ENCODE assay signal across 8 cellular contexts in the genomic region with DNA sequence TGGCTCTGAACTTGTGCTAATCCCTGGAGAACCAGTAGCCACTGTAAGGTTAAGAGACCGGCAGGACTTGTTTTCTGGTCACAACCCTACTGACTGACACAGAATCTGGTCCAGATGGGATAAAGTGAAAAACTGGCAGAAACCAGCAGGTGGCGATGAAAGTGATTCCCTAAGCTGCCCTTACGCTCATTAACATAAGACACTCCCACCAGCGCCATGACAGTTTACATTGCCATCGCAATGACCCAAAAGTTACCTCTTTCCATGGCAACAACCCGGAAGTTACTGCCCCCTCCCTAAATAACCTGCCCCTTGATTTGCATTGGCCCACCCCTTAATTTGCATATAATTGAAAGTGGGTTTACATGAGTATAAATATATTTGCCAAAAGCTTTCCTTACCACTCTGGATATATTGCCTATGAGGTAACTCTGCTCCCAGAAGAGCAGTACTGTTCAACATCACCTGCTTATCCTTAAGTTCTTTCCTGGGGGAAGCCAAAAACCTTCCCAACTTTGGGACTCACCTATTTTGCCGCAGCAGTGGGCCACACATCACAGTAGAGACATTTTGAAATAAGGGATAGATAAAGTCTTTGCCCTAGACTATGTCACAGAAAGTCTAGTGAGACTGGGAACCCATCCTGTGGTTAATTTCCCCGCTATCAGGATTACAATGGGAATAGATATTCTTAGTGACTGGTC. TPM values are rescaled to one million over a fixed set of nuclear protein-coding genes. Genes with fewer than 3 reads are reported as not detected.
DNase-seq lines count a peak whose midpoint lies in the region; ATAC-seq, FAIRE-seq and TF ChIP-seq lines count a peak whose summit lies in the region.

No MANE protein-coding gene starts in this region.

- ATAC-seq in Panc1, result peak; percentile 78
- no peak for ATAC-seq in HG03159 (IDR thresholded peaks at IDR 0.05; ENCODE audit: unreplicated experiment)

- FAIRE-seq in H54 (lab: Jason Lieb, UNC) (peak; percentile 95), frontal cortex (lab: Jason Lieb, UNC) (no peak)

- intact Hi-C loops in Panc1 (cut with micrococcal nuclease; ENCODE audit: unreplicated experiment) (no loop called here), colonic mucosa (cut with DNase I) (no loop called here), prostate gland (cut with DNase I) (no loop called here)

- TF ChIP-seq POLR2A in H54 (IDR thresholded peaks at IDR 0.05; ENCODE audit: low read depth, low read length), result no peak
- TF ChIP-seq POLR2A in prostate gland (IDR thresholded peaks at IDR 0.05), result no peak

- no peaks in the 10 kb centered on the region for H4K20me1 ChIP-seq in osteoblast (ENCODE audit: insufficient read depth, low read length)

- POLR2A ChIA-PET in Panc1 (lab: Charles Lee), result no interaction called here

- in situ Hi-C loops in Panc1 (cut with HindIII; ENCODE audit: low pct_unique_long_range_greater_than_20kb, low sequenced_read_pairs), result no loop called here

- H3K9me3 ChIP-seq in Panc1 (ENCODE audit: control insufficient read depth, insufficient read depth, low read depth, low read length) (no peaks in the 10 kb centered on the region), colonic mucosa (no peaks in the 10 kb centered on the region), osteoblast (ENCODE audit: low read depth, low read length) (no peaks in the 10 kb centered on the region), prostate gland (no peaks in the 10 kb centered on the region)

- no peak overlapping the region for H3K9ac ChIP-seq in colonic mucosa (ENCODE audit: low read depth in 2 of 2, low read length in 2 of 2)

- H3K4me3 ChIP-seq in Panc1 (ENCODE audit: low read depth in 2 of 2, low read length in 2 of 2), result no peak overlapping the region
- H3K4me3 ChIP-seq in colonic mucosa, result no peak overlapping the region
- H3K4me3 ChIP-seq in osteoblast (ENCODE audit: insufficient read depth, low read length), result no peak overlapping the region
- no peak overlapping the region for H3K4me3 ChIP-seq in prostate gland

- BruUV-seq in Panc1 (replicated peaks; lab: Mats Ljungman, UMichigan), result no TSS peak

- no peaks in the 10 kb centered on the region; the same call in 1 of the 2 replicates for H3K4me1 ChIP-seq in Panc1 (ENCODE audit: control insufficient read depth, insufficient read depth, low read length)
- no peaks in the 10 kb centered on the region for H3K4me1 ChIP-seq in colonic mucosa
- H3K4me1 ChIP-seq in osteoblast (ENCODE audit: insufficient read depth, low read length), result no peaks in the 10 kb centered on the region
- no peaks in the 10 kb centered on the region for H3K4me1 ChIP-seq in prostate gland (replicated peaks)

- CTCF ChIA-PET in Panc1 (lab: Charles Lee), result no interaction called here

- WGBS in prostate gland, result 51% methylated on average over 8 of the region's 8 CpGs

- H3K27ac ChIP-seq in Panc1 (ENCODE audit: low read length), result no peak overlapping the region
- H3K27ac ChIP-seq in colonic mucosa, result no peak overlapping the region
- no peak overlapping the region for H3K27ac ChIP-seq in osteoblast (ENCODE audit: low read depth, low read length)
- H3K27ac ChIP-seq in prostate gland, result no peak overlapping the region

- TF ChIP-seq CTCF in Panc1 (IDR thresholded peaks at IDR 0.05), result peak; percentile 66
- no peak for TF ChIP-seq CTCF in colonic mucosa (IDR thresholded peaks at IDR 0.05)
- TF ChIP-seq CTCF in osteoblast (IDR thresholded peaks at IDR 0.05; ENCODE audit: extremely low read depth, low read depth, low read length), result peak; percentile 59
- TF ChIP-seq CTCF in prostate gland (IDR thresholded peaks at IDR 0.05), result peak in 2 of 4 experiments; percentile 15 to 26

- DNase-seq in COLO829 (ENCODE audit: low spot score), result peak; percentile 78
- DNase-seq in H54 (ENCODE audit: insufficient read length, low spot score), result peak; percentile 66
- peak; percentile 8 for DNase-seq in Panc1 (ENCODE audit: low read depth, low spot score)
- DNase-seq in colonic mucosa, result peak; percentile 25
- peak; percentile 82 for DNase-seq in osteoblast (ENCODE audit: insufficient read length, low spot score, missing footprints)
- no peak for DNase-seq in prostate gland (ENCODE audit: low spot score)
- DNase-seq in frontal cortex (ENCODE audit: low spot score in 2 of 2), result no peak

- H3K36me3 ChIP-seq in Panc1 (ENCODE audit: control insufficient read depth, insufficient read depth, low read length) (no peaks in the 10 kb centered on the region), colonic mucosa (no peaks in the 10 kb centered on the region), osteoblast (ENCODE audit: insufficient read depth, low read length) (no peaks in the 10 kb centered on the region), prostate gland (no peaks in the 10 kb centered on the region)

- H3K79me2 ChIP-seq in osteoblast (ENCODE audit: insufficient read depth, low read length), result no peaks in the 10 kb centered on the region

- H2AFZ ChIP-seq in osteoblast (ENCODE audit: low read length), result peak overlapping the region; percentile 20

- H3K4me2 ChIP-seq in osteoblast (ENCODE audit: insufficient read depth, low read length), result peak overlapping the region; percentile 32

- H3K27me3 ChIP-seq in Panc1 (ENCODE audit: control insufficient read depth, insufficient read depth, low read length), result no peaks in the 10 kb centered on the region
- no peaks in the 10 kb centered on the region for H3K27me3 ChIP-seq in colonic mucosa
- no peaks in the 10 kb centered on the region for H3K27me3 ChIP-seq in osteoblast (ENCODE audit: insufficient read depth, low read length)
- H3K27me3 ChIP-seq in prostate gland (replicated peaks; ENCODE audit: insufficient read depth), result no peaks in the 10 kb centered on the region

RNA-seq across cellular contexts. Expression of a gene that starts 35.8 kb away (rescaled TPM):
- total RNA-seq in Panc1 (2021; ENCODE audit: unreplicated experiment) (2.2 TPM), colonic mucosa (1 to 10 TPM in 1 of 2 donors, under 1 TPM in 1; 0.86 to 2.6 TPM), osteoblast (2.9 and 4.3 TPM in 2 replicates), prostate gland (100 to 1,000 TPM in 1 of 2 donors, 10 to 100 TPM in 1; 74.4 to 113 TPM), frontal cortex (56.7 TPM)
- 5.5 TPM for polyA plus RNA-seq in Panc1 (2012; ENCODE audit: insufficient read length)

Comparison
In these comparisons a context has a peak if more than half of its experiments do, and no peak if none do; other contexts are left out.
1. DNase-seq: peak in COLO829 (single experiment), H54 (single experiment), Panc1 (single experiment), colonic mucosa (single experiment) and osteoblast (single experiment); none in prostate gland (single experiment) and frontal cortex (0 of 2).
2. RNA of a gene that starts 35.8 kb away (total RNA-seq): 74.4 to 113 TPM in prostate gland and 56.7 TPM in frontal cortex (single experiment); 2.9 to 4.3 TPM in osteoblast, 0.86 to 2.6 TPM in colonic mucosa and 2.2 TPM in Panc1 (single experiment); every median in the first group is over 10 times any median in the second.